Comparison of ENCODE assay signal across 7 cellular contexts in the genomic region with DNA sequence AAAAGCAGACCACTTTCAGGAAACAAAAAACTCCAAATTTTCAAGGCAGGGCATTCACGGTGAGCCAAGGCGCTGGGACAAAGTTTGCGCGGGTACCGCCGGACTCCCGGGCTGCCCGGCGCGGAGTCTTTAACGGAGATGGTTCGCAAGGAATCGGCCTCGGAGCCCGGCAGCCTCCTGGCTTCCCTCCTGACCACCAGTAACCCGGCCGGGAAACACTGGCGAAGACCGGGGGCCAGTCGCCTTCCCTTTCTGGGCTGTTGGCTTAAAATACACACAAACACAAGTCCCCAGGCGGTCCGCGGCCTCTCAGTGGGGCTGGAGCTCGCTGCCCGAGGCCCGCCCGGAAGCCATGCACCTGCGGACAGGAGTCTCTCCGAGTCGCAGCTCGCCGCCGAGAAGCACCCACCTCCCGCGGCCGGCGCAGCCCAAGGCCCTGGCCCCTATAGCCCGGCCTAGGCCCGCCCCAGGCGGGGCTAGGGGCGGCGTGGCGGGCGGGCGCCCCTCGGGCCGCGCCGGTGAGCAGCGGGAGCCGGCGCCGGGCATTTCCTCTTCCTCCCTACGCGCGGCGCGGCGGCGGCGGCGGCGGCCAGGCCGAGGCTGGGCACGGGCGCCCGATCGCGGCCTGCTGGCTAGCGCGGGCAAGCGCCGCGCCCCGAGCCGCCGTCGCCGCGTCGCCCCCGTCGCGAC. TPM values are rescaled to one million over a fixed set of nuclear protein-coding genes. Genes with fewer than 3 reads are reported as not detected.
DNase-seq lines count a peak whose midpoint lies in the region; ATAC-seq and TF ChIP-seq lines count a peak whose summit lies in the region.

No MANE protein-coding gene starts in this region.

- peaks cover 42% of the 10 kb centered on the region for H3K4me1 Mint-ChIP-seq in HFFc6 (ENCODE audit: low read depth)

- H3K9me3 Mint-ChIP-seq in HFFc6: no peaks in the 10 kb centered on the region

- DNase-seq in HFFc6: no peak
- peak; percentile 30 for DNase-seq in NCI-H1105 (lab: John Stamatoyannopoulos, UW)
- DNase-seq in activated CD4-positive, alpha-beta T cell treated with anti-CD3 and anti-CD28 coated beads, Interleukin-2, amount 50 U/mL, for 24 hours (ENCODE audit: low read depth in 1 of 2, low spot score in 1 of 2): peak; percentile 31 to 45
- peak; percentile 82 for DNase-seq in ecto neural progenitor cell (ENCODE audit: low spot score)
- peak; percentile 33 for DNase-seq in medulla oblongata (ENCODE audit: extremely low spot score)
- peak; percentile 17 for DNase-seq in stimulated activated CD8-positive, alpha-beta memory T cell treated with anti-CD3 and anti-CD28 coated beads, Interleukin-12 subunit alpha, Interleukin-12 subunit beta, amount 100 ng/mL, for 24 hours (ENCODE audit: extremely low read depth)

- no peak for TF ChIP-seq CTCF in HFFc6 (IDR thresholded peaks at IDR 0.05)

- H3K36me3 Mint-ChIP-seq in HFFc6 (ENCODE audit: low read depth): peaks cover 47% of the 10 kb centered on the region

- peaks cover 2% of the 10 kb centered on the region for H3K27me3 Mint-ChIP-seq in HFFc6 (ENCODE audit: insufficient read depth)

- H3K27ac Mint-ChIP-seq in HFFc6: peak overlapping the region; percentile 96

- peak overlapping the region; percentile 98 for H3K4me3 Mint-ChIP-seq in HFFc6

- ATAC-seq in GM18511 (IDR thresholded peaks at IDR 0.05; ENCODE audit: unreplicated experiment): peak; percentile 45

RNA-seq across cellular contexts. Expression of gene KCMF1, which starts 0.6 kb away (rescaled TPM):
- 100 to 1,000 TPM in 4 of 6 experiments, 10 to 100 TPM in 2; 95.7 to 105 (median 101) TPM for total RNA-seq in HFFc6 (2021; fragmentation: NEBNext Ultra II Directional; extraction: Animal tissue kit (Norgen Biotek cat#: 25700))
